10 cellular contexts compared by ENCODE assay signal in genomic region chr1:156145622-156146005, GRCh38. TPM values are rescaled to one million over a fixed set of nuclear protein-coding genes. Genes with fewer than 3 reads are reported as not detected.
DNase-seq lines count a peak whose midpoint lies in the region; ATAC-seq, FAIRE-seq and TF ChIP-seq lines count a peak whose summit lies in the region.
"Had no signal": no experiment of that assay in that cellular context is flagged by ENCODE, and none has a peak within 500 bp of the region (broad histone marks: within the 10 kb centered on the region; RNA-seq: fewer than 3 reads in every experiment).

No MANE protein-coding gene starts in this region.

- no peaks in the 10 kb centered on the region for H3K79me2 ChIP-seq in mammary epithelial cell (ENCODE audit: insufficient read depth, low read length)

- H3K27me3 ChIP-seq in BLaER1 treated with 17β-estradiol and CSF1 and Interleukin-3, amounts not matched to agents 10 nM and 100 nM = no peaks in the 10 kb centered on the region
- H3K27me3 ChIP-seq in aorta (ENCODE audit: control insufficient read depth in 1 of 2, insufficient read depth in 2 of 2, low read length in 1 of 2) (no peaks in the 10 kb centered on the region), mammary epithelial cell (ENCODE audit: insufficient read depth, low read length) (no peaks in the 10 kb centered on the region)

- H3K36me3 ChIP-seq in BLaER1 treated with 17β-estradiol and CSF1 and Interleukin-3, amounts not matched to agents 10 nM and 100 nM = no peaks in the 10 kb centered on the region
- H3K36me3 ChIP-seq in HEK293 (ENCODE audit: control insufficient read depth in 2 of 2, insufficient read depth in 1 of 2, low read length in 2 of 2) = no peaks in the 10 kb centered on the region
- no peaks in the 10 kb centered on the region for H3K36me3 ChIP-seq in aorta (ENCODE audit: control insufficient read depth in 1 of 2, insufficient read depth in 2 of 2, low read length in 1 of 2)
- H3K36me3 ChIP-seq in mammary epithelial cell (ENCODE audit: insufficient read depth, low read length) = peaks cover 3% of the 10 kb centered on the region

- no peaks in the 10 kb centered on the region for H3K9me3 Mint-ChIP-seq in activated CD8-positive, alpha-beta T cell treated with anti-CD3 and anti-CD28 coated beads for 36 hours
- no peaks in the 10 kb centered on the region for H3K9me3 Mint-ChIP-seq in natural killer cell

- dilution Hi-C loops in mammary epithelial cell (cut with HindIII; ENCODE audit: low sequenced_read_pairs) = no loop called here

- H3K27me3 Mint-ChIP-seq in activated CD8-positive, alpha-beta T cell treated with anti-CD3 and anti-CD28 coated beads for 36 hours = no peaks in the 10 kb centered on the region
- peaks cover 9 to 21% of the 10 kb centered on the region in 2 donors for H3K27me3 Mint-ChIP-seq in natural killer cell (ENCODE audit: low read depth in 2 of 2)

- no peak overlapping the region for H2AFZ ChIP-seq in mammary epithelial cell (ENCODE audit: low read depth, low read length)

- H3K4me2 ChIP-seq in BLaER1 treated with 17β-estradiol and CSF1 and Interleukin-3, amounts not matched to agents 10 nM and 100 nM = peak overlapping the region; percentile 82 to 100 (median 98); a peak in 18 of 22 replicates
- H3K4me2 ChIP-seq in mammary epithelial cell (ENCODE audit: insufficient read depth, low read depth, low read length) = no peak overlapping the region

- CTCF ChIA-PET in HEK293 (lab: Yijun Ruan, JAX) (interaction anchor here (0.6 to 13.7 kb wide), 21 partner anchors 14 to 300 kb away, joined by 3 to 210 read pairs (median 5); partner anchors contain the start of genes PAQR6, PMF1 and SLC25A44), mammary epithelial cell (lab: Charles Lee; ENCODE audit: low non-redundant PET) (interaction anchor here (0.5 to 1.0 kb wide), 9 partner anchors 9 to 156 kb away, joined by 3 to 21 read pairs (median 5); no protein-coding TSS in a partner anchor)
- CTCF ChIA-PET in activated CD8-positive, alpha-beta T cell treated with anti-CD3 and anti-CD28 coated beads for 36 hours (lab: Charles Lee) = interaction anchor here (0.6 to 13.2 kb wide), 23 partner anchors 8 to 172 kb away, joined by 3 to 269 read pairs (median 4); partner anchors contain the start of genes PMF1 and SMG5

- no peaks in the 10 kb centered on the region; a peak in 1 of 22 replicates for H4K20me1 ChIP-seq in BLaER1 treated with 17β-estradiol and CSF1 and Interleukin-3, amounts not matched to agents 10 nM and 100 nM
- H4K20me1 ChIP-seq in mammary epithelial cell (ENCODE audit: insufficient read depth, low read length) = no peaks in the 10 kb centered on the region

- peak overlapping the region in 3 of 11 experiments; percentile 9 to 74 (median 74); a peak in 1 of 22 replicates for H3K9ac ChIP-seq in BLaER1 treated with 17β-estradiol and CSF1 and Interleukin-3, amounts not matched to agents 10 nM and 100 nM
- no peak overlapping the region for H3K9ac ChIP-seq in mammary epithelial cell (ENCODE audit: insufficient read depth, low read length)

- H3K27ac Mint-ChIP-seq in activated CD8-positive, alpha-beta T cell treated with anti-CD3 and anti-CD28 coated beads for 36 hours = peak overlapping the region; percentile 90
- peak overlapping the region; percentile 73 to 82 for H3K27ac Mint-ChIP-seq in natural killer cell

- no peaks in the 10 kb centered on the region for H3K9me3 ChIP-seq in BLaER1 treated with 17β-estradiol and CSF1 and Interleukin-3, amounts not matched to agents 10 nM and 100 nM (replicated peaks in 1 of 11)
- H3K9me3 ChIP-seq in HEK293 (ENCODE audit: control insufficient read depth, insufficient read depth, low read depth, low read length) = no peaks in the 10 kb centered on the region
- H3K9me3 ChIP-seq in aorta (ENCODE audit: control insufficient read depth, low read length) = no peaks in the 10 kb centered on the region
- H3K9me3 ChIP-seq in mammary epithelial cell (replicated peaks; ENCODE audit: insufficient read depth, low read length) = no peaks in the 10 kb centered on the region

- peaks cover 46% of the 10 kb centered on the region for H3K4me1 Mint-ChIP-seq in activated CD8-positive, alpha-beta T cell treated with anti-CD3 and anti-CD28 coated beads for 36 hours (ENCODE audit: low read depth)
- H3K4me1 Mint-ChIP-seq in natural killer cell = peaks cover 15 to 17% of the 10 kb centered on the region in 2 donors

- in situ Hi-C loops in mammary epithelial cell (cut with MboI; ENCODE audit: low sequenced_read_pairs in 2 of 2) = no loop called here

- 34 to 41% methylated on average over 2 of the region's 2 CpGs for WGBS in aorta, 2 donors
- 18% methylated on average over 2 of the region's 2 CpGs for WGBS in mammary epithelial cell (ENCODE audit: low coverage, missing lambda C conversion rate)

- no peak for FAIRE-seq in frontal cortex (lab: Jason Lieb, UNC)

- no TSS peak for BruUV-seq in mammary epithelial cell (replicated peaks; lab: Mats Ljungman, UMichigan)

- POLR2A ChIA-PET in HEK293 (lab: Yijun Ruan, JAX) = interaction anchor here (0.5 to 1.8 kb wide), 3 partner anchors 67 to 79 kb away, joined by 4 to 11 read pairs (median 8); partner anchors contain the start of gene PMF1
- POLR2A ChIA-PET in activated CD8-positive, alpha-beta T cell treated with anti-CD3 and anti-CD28 coated beads for 36 hours (lab: Charles Lee) = interaction anchor here (1.2 to 4.2 kb wide), 3 partner anchors 72 to 101 kb away, joined by 4 to 47 read pairs (median 10); no protein-coding TSS in a partner anchor

- no peak for TF ChIP-seq CTCF in HEK293 (tag by site-specific recombination; IDR thresholded peaks at IDR 0.05)
- TF ChIP-seq CTCF in activated CD8-positive, alpha-beta T cell treated with anti-CD3 and anti-CD28 coated beads for 36 hours (IDR thresholded peaks at IDR 0.05) = no peak
- TF ChIP-seq CTCF in natural killer cell (IDR thresholded peaks at IDR 0.05) = no peak
- no peak for TF ChIP-seq CTCF in mammary epithelial cell (conservative IDR thresholded peaks at IDR 0.05 in 1 of 2, IDR thresholded peaks at IDR 0.05 in 1 of 2; ENCODE audit: extremely low read depth in 1 of 2, insufficient read depth in 1 of 2, low read depth in 1 of 2, low read length in 2 of 2)

- peaks cover 46 to 52% (median 50%) of the 10 kb centered on the region in 10 experiments for H3K4me1 ChIP-seq in BLaER1 treated with 17β-estradiol and CSF1 and Interleukin-3, amounts not matched to agents 10 nM and 100 nM
- H3K4me1 ChIP-seq in HEK293 (ENCODE audit: control insufficient read depth, insufficient read depth, low read length) (no peaks in the 10 kb centered on the region), aorta (ENCODE audit: control insufficient read depth in 1 of 2, insufficient read depth in 2 of 2, low read length in 2 of 2) (no peaks in the 10 kb centered on the region), mammary epithelial cell (ENCODE audit: insufficient read depth, low read length) (peaks cover 10% of the 10 kb centered on the region)

- no peaks in the 10 kb centered on the region for H3K36me3 Mint-ChIP-seq in activated CD8-positive, alpha-beta T cell treated with anti-CD3 and anti-CD28 coated beads for 36 hours (ENCODE audit: low read depth)
- H3K36me3 Mint-ChIP-seq in natural killer cell = no peaks in the 10 kb centered on the region
- H3K36me3 Mint-ChIP-seq: CD14-positive monocyte had no signal

- no peak for DNase-seq in activated CD8-positive, alpha-beta T cell treated with anti-CD3 and anti-CD28 coated beads for 36 hours
- DNase-seq in natural killer cell (no peak), aorta (no peak), cerebellar cortex (ENCODE audit: low spot score) (no peak), frontal cortex (ENCODE audit: low spot score in 2 of 2) (no peak), mammary epithelial cell (no peak)
- DNase-seq: occipital lobe had no signal

- no peak for ATAC-seq in activated CD8-positive, alpha-beta T cell treated with anti-CD3 and anti-CD28 coated beads for 36 hours
- ATAC-seq in natural killer cell (no peak), aorta (ENCODE audit: low FRiP score) (no peak)

- intact Hi-C loops in activated CD8-positive, alpha-beta T cell treated with anti-CD3 and anti-CD28 coated beads for 36 hours (cut with micrococcal nuclease) = loop anchor here (1.0 kb wide), 1 partner anchor 78 kb away; no protein-coding TSS in a partner anchor
- intact Hi-C loops in natural killer cell (cut with micrococcal nuclease) = loop anchor here (1.0 to 5.0 kb wide), 2 partner anchors 80 to 172 kb away; no protein-coding TSS in a partner anchor
- intact Hi-C loops in aorta (cut with DNase I) = loop anchor here (2.0 to 10.0 kb wide), 5 partner anchors 15 to 79 kb away; partner anchors contain the start of genes PMF1 (in 1 of the 2) and SLC25A44 (in 1 of the 2)
- intact Hi-C loops in mammary epithelial cell (cut with micrococcal nuclease) = loop anchor here (1.0 to 10.0 kb wide), 5 partner anchors 47 to 299 kb away; partner anchors contain the start of gene SLC25A44

- peak overlapping the region; percentile 58 for H3K4me3 Mint-ChIP-seq in activated CD8-positive, alpha-beta T cell treated with anti-CD3 and anti-CD28 coated beads for 36 hours
- no peak overlapping the region for H3K4me3 Mint-ChIP-seq in natural killer cell

- no peak overlapping the region for H3K27ac ChIP-seq in BLaER1 treated with 17β-estradiol and CSF1 and Interleukin-3, amounts not matched to agents 10 nM and 100 nM
- H3K27ac ChIP-seq in HEK293 (ENCODE audit: extremely low read depth, low read depth, low read length) = no peak overlapping the region
- H3K27ac ChIP-seq in aorta (ENCODE audit: low read depth in 1 of 2, low read length in 2 of 2) = no peak overlapping the region
- no peak overlapping the region for H3K27ac ChIP-seq in mammary epithelial cell (ENCODE audit: insufficient read depth, low read depth, low read length)

- H3K4me3 ChIP-seq in BLaER1 treated with 17β-estradiol and CSF1 and Interleukin-3, amounts not matched to agents 10 nM and 100 nM = no peak overlapping the region
- H3K4me3 ChIP-seq in HEK293 (ENCODE audit: low read depth, low read length) (no peak overlapping the region), aorta (ENCODE audit: low read length in 2 of 2) (no peak overlapping the region), mammary epithelial cell (replicated peaks in 1 of 3; ENCODE audit: insufficient read depth in 1 of 3, low read depth in 2 of 3, low read length in 3 of 3) (no peak overlapping the region)

RNA-seq across cellular contexts. Expression of gene SEMA4A, which starts 7.8 kb away (rescaled TPM):
- 10 to 100 TPM; 23.8 to 24.7 TPM for total RNA-seq in activated CD8-positive, alpha-beta T cell treated with anti-CD3 and anti-CD28 coated beads for 36 hours
- total RNA-seq in natural killer cell = 10 to 100 TPM in 1 of 3 donors, 1 to 10 TPM in 2; 2.6 to 13.0 (median 7.0) TPM
- 10 to 100 TPM in 1 of 2 donors, 1 to 10 TPM in 1; 8.9 to 20.0 TPM for total RNA-seq in aorta
- polyA plus RNA-seq in aorta = 1 to 10 TPM; 3.0 to 4.7 TPM
- total RNA-seq in frontal cortex = 22.0 TPM
- 10 to 100 TPM in 1 of 2 donors, 1 to 10 TPM in 1; 3.5 to 10.6 TPM for total RNA-seq in mammary epithelial cell
- polyA plus RNA-seq in mammary epithelial cell = 6.7 TPM
- 13.4 TPM for polyA minus RNA-seq in mammary epithelial cell

RNA-seq across cellular contexts. Expression of gene LMNA, which starts 31.1 kb away (rescaled TPM):
- total RNA-seq in activated CD8-positive, alpha-beta T cell treated with anti-CD3 and anti-CD28 coated beads for 36 hours = 10 to 100 TPM; 51.8 to 56.6 TPM
- total RNA-seq in natural killer cell = 100 to 1,000 TPM; 201 to 504 (median 273) TPM
- 1,000 to 10,000 TPM in 1 of 2 donors, 100 to 1,000 TPM in 1; 497 to 1,067 TPM for total RNA-seq in aorta
- polyA plus RNA-seq in aorta = 100 to 1,000 TPM in 1 of 2 donors, 10 to 100 TPM in 1; 94.3 to 378 TPM
- total RNA-seq in frontal cortex = 14.3 TPM
- 100 to 1,000 TPM; 389 to 797 TPM for total RNA-seq in mammary epithelial cell
- 759 TPM for polyA plus RNA-seq in mammary epithelial cell
- polyA minus RNA-seq in mammary epithelial cell = 852 TPM

RNA-seq across cellular contexts. Expression of gene SLC25A44, which starts 48.3 kb away (rescaled TPM):
- total RNA-seq in activated CD8-positive, alpha-beta T cell treated with anti-CD3 and anti-CD28 coated beads for 36 hours = 10 to 100 TPM; 41.9 to 43.0 TPM
- total RNA-seq in natural killer cell (10 to 100 TPM; 17.1 to 49.2 (median 22.0) TPM), aorta (10 to 100 TPM; 15.7 to 18.6 TPM), frontal cortex (8.6 TPM), mammary epithelial cell (10 to 100 TPM; 15.8 to 18.5 TPM)
- polyA plus RNA-seq in aorta (10 to 100 TPM in 1 of 2 donors, 1 to 10 TPM in 1; 8.6 to 10.2 TPM), mammary epithelial cell (29.2 TPM)
- polyA minus RNA-seq in mammary epithelial cell = 25.3 TPM
